8 cellular contexts compared by ENCODE assay signal in the genomic region with DNA sequence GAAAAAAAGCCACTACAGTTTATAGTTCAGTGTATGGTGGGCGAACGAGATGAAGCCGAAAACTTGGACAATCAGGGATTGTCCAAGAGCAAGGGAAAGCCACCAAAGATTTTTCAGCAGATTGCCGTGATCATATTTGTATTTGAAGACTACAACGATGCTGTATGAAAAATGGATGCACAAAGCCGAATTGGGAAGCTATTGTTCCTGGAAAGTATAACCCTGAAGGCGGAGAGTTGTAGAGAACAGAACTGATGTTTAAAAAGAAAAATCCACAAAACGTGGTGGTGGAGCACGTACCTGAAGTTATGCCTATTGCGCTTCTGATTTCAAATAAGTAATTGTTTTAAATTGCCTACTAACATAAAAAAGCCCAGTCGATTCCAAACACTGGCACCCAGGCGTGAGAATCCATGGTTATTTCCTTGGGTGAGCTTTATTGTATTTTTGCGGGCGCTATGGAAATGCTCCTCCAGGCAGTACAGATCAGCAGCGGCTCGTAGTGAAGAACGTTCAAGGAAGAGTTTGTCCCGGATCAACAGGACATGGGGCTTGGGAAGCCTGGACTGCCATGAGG. TPM values are rescaled to one million over a fixed set of nuclear protein-coding genes. Genes with fewer than 3 reads are reported as not detected.
DNase-seq lines count a peak whose midpoint lies in the region; ATAC-seq and TF ChIP-seq lines count a peak whose summit lies in the region.

No MANE protein-coding gene starts in this region.

- H3K9me3 ChIP-seq in esophagus (ENCODE audit: control insufficient read depth in 2 of 2, insufficient read depth in 1 of 2, low read depth in 1 of 2, low read length in 1 of 2) (no peaks in the 10 kb centered on the region), sigmoid colon (no peaks in the 10 kb centered on the region)

- no peak for TF ChIP-seq CTCF in GM12875 (IDR thresholded peaks at IDR 0.05; ENCODE audit: borderline replicate concordance, insufficient read depth, low read depth, low read length)
- no peak for TF ChIP-seq CTCF in sigmoid colon (IDR thresholded peaks at IDR 0.05)

- DNase-seq in NCI-H2081 treated with DMSO at 0.1 percent for 48 hours (lab: John Stamatoyannopoulos, UW), result peak; percentile 83
- DNase-seq in sigmoid colon, result no peak
- DNase-seq in stimulated activated CD4-positive, alpha-beta T cell treated with anti-CD3 and anti-CD28 coated beads, Interleukin-2, amount 100 ng/mL, for 24 hours, result no peak
- no peak for DNase-seq in SK-N-DZ (ENCODE audit: low spot score)
- DNase-seq in stimulated activated CD4-positive, alpha-beta T cell treated with anti-CD3 and anti-CD28 coated beads, Interleukin-4, amount 100 ng/mL, for 1 hour, result no peak

- H3K27ac ChIP-seq in esophagus (ENCODE audit: low read depth in 2 of 2, low read length in 1 of 2), result peak overlapping the region; percentile 89 to 98
- peak overlapping the region; percentile 93 to 96 (median 95) for H3K27ac ChIP-seq in sigmoid colon

- peak overlapping the region; percentile 62 for H3K4me3 ChIP-seq in GM12875 (ENCODE audit: low read depth, low read length)
- H3K4me3 ChIP-seq in esophagus (ENCODE audit: low read depth in 1 of 2, low read length in 2 of 2), result peak overlapping the region; percentile 68 to 78
- peak overlapping the region; percentile 67 to 83 (median 72) for H3K4me3 ChIP-seq in sigmoid colon

- H3K27me3 ChIP-seq in esophagus (ENCODE audit: control insufficient read depth in 1 of 2, insufficient read depth in 2 of 2, low read length in 2 of 2) (no peaks in the 10 kb centered on the region), sigmoid colon (no peaks in the 10 kb centered on the region)

- TF ChIP-seq EP300 in sigmoid colon (IDR thresholded peaks at IDR 0.05), result no peak

- no peak for ATAC-seq in HG02759 (IDR thresholded peaks at IDR 0.05; ENCODE audit: unreplicated experiment)

- TF ChIP-seq POLR2A in sigmoid colon (IDR thresholded peaks at IDR 0.05), result no peak

- WGBS in esophagus, 2 donors, result 2 to 6% methylated on average over 18 of the region's 18 CpGs
- WGBS in sigmoid colon, 2 donors, result 1 to 7% methylated on average over 18 of the region's 18 CpGs

- H3K36me3 ChIP-seq in esophagus (ENCODE audit: control insufficient read depth in 2 of 2, insufficient read depth in 2 of 2, low read length in 1 of 2) (no peaks in the 10 kb centered on the region), sigmoid colon (peaks cover 0 to under 1% (median 0%) of the 10 kb centered on the region in 4 donors)

- H3K4me1 ChIP-seq in esophagus (ENCODE audit: control insufficient read depth in 2 of 2, insufficient read depth in 2 of 2, low read length in 1 of 2) (no peaks in the 10 kb centered on the region), sigmoid colon (peaks cover 0 to 47% (median 43%) of the 10 kb centered on the region in 4 donors)

- intact Hi-C loops in sigmoid colon (cut with DNase I), result loop anchor here (5.0 to 10.0 kb wide), 3 partner anchors 447 to 1475 kb away; partner anchors contain the start of genes BRIX1, RAD1 and RXFP3

RNA-seq across cellular contexts. Expression of gene TARS1, which starts 0.8 kb away (rescaled TPM):
- 10 to 100 TPM; 78.9 to 96.6 TPM for polyA plus RNA-seq in esophagus
- total RNA-seq in sigmoid colon, result 100 to 1,000 TPM; 110 to 128 (median 115) TPM
- 100 to 1,000 TPM in 2 of 3 donors, 10 to 100 TPM in 1; 81.7 to 151 (median 121) TPM for polyA plus RNA-seq in sigmoid colon
- 253 and 271 TPM in 2 replicates for polyA plus RNA-seq in SK-N-DZ (2014; cell fraction: cytosol; rRNA removed)
- polyA plus RNA-seq in SK-N-DZ (2014; cell fraction: nucleus; rRNA removed), result 164 and 175 TPM in 2 replicates
